ENCODE assay signal across 13 cellular contexts in the genomic region with DNA sequence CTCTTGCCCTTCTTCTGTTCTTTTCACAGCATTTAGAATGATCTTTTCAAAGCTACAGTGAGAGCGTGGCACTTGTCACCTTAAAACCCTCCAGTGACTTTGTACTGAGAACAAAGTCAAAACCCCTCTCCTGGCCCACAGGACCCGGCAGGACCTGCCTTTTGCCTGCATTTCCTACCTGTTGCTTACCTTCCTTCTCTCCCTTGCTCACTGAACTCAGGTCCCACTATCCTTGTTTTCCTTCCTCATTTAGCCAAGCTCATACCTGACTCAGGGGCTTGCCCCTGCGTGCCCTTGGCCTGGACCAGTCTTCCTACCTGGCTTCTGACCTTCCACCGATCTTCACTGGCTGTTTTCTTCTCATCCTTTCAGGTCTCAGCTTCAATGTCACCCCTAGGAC.
DNase-seq lines count a peak whose midpoint lies in the region; ATAC-seq, FAIRE-seq and TF ChIP-seq lines count a peak whose summit lies in the region.
"Had no signal": no experiment of that assay in that cellular context is flagged by ENCODE, and none has a peak within 500 bp of the region (broad histone marks: within the 10 kb centered on the region; RNA-seq: fewer than 3 reads in every experiment).

No MANE protein-coding gene starts in this region.

- H3K56ac ChIP-seq in H1 (replicated peaks; ENCODE audit: insufficient read length, low read depth, low read length), result no peak overlapping the region

- H2BK5ac ChIP-seq in H1 (ENCODE audit: low read depth, low read length), result 0 out of 2 replicates have a peak overlapping the region, but pooled peaks have one; percentile 26

- H2AFZ ChIP-seq in GM23338 (peak overlapping the region; percentile 52; the same call in 1 of the 2 replicates), H1 (ENCODE audit: low read length) (peak overlapping the region; percentile 77; the same call in 1 of the 2 replicates)

- TF ChIP-seq RAD21 in H1 (IDR thresholded peaks at IDR 0.05 in 1 of 2, conservative IDR thresholded peaks at IDR 0.05 in 1 of 2; ENCODE audit: low read depth in 2 of 2, low read length in 2 of 2), result no peak

- CTCF ChIA-PET in H1 (lab: Charles Lee; ENCODE audit: partially characterized antibody), result interaction anchor here (2.0 kb wide), 1 partner anchor 9 kb away, joined by 6 read pairs; no protein-coding TSS in a partner anchor

- no peaks in the 10 kb centered on the region; the same call in 1 of the 2 replicates for H3K23me2 ChIP-seq in H1 (ENCODE audit: low read depth, low read length)

- DNase-seq in GM23338 (ENCODE audit: low spot score) (no peak), RWPE2 (ENCODE audit: low spot score) (no peak), H1 (ENCODE audit: low read depth in 1 of 2, low spot score in 2 of 2) (peak in 1 of 2 experiments; percentile 29), lung (ENCODE audit: low spot score) (peak; percentile 14), amniotic stem cell (lab: John Stamatoyannopoulos, UW) (no peak), NOMO-1 treated with DMSO at 0.1 percent for 48 hours (lab: John Stamatoyannopoulos, UW; ENCODE audit: unreplicated experiment) (no peak)
- no peak for DNase-seq in activated effector memory CD4-positive, alpha-beta T cell treated with anti-CD3 and anti-CD28 coated beads, Interleukin-2, amount 50 U/mL, for 16 hours
- DNase-seq: 8988T, AML-193, DMS53, GF-D8 had no signal

- H3K4me3 ChIP-seq in GM23338, result no peak overlapping the region
- H3K4me3 ChIP-seq in RWPE2 (ENCODE audit: severe bottlenecking), result no peak overlapping the region
- no peak overlapping the region for H3K4me3 ChIP-seq in H1 (ENCODE audit: extremely low read depth in 1 of 4, insufficient read depth in 2 of 4, low read depth in 3 of 4, low read length in 4 of 4)
- H3K4me3 ChIP-seq in lung, result no peak overlapping the region
- H3K4me3 ChIP-seq: BLaER1 had no signal

- H3K4me1 ChIP-seq in GM23338 (ENCODE audit: insufficient read depth) (no peaks in the 10 kb centered on the region), RWPE2 (ENCODE audit: insufficient read depth, poor library complexity, severe bottlenecking) (no peaks in the 10 kb centered on the region), H1 (replicated peaks in 1 of 4; ENCODE audit: control insufficient read depth in 3 of 4, insufficient read depth in 4 of 4, low read length in 3 of 4) (no peaks in the 10 kb centered on the region), lung (ENCODE audit: control insufficient read depth in 2 of 2, insufficient read depth in 2 of 2, low read length in 2 of 2) (no peaks in the 10 kb centered on the region)
- H3K4me1 ChIP-seq: BLaER1 had no signal

- no peak overlapping the region for H3K27ac Mint-ChIP-seq in GM23338

- H3K36me3 ChIP-seq in GM23338 (ENCODE audit: insufficient read depth) (no peaks in the 10 kb centered on the region; the same call in 1 of the 2 replicates), RWPE2 (ENCODE audit: low read depth) (no peaks in the 10 kb centered on the region), H1 (ENCODE audit: control insufficient read depth in 2 of 4, insufficient read depth in 4 of 4, low read length in 3 of 4) (no peaks in the 10 kb centered on the region), lung (ENCODE audit: control insufficient read depth in 2 of 2, insufficient read depth in 2 of 2, low read length in 2 of 2) (no peaks in the 10 kb centered on the region)
- H3K36me3 ChIP-seq: BLaER1 had no signal

- no peak overlapping the region for H2BK120ac ChIP-seq in H1 (replicated peaks; ENCODE audit: low read depth, low read length)

- H3K18ac ChIP-seq in H1 (ENCODE audit: extremely low read depth, low read length), result no peak overlapping the region; the same call in 1 of the 2 replicates

- H3K27me3 Mint-ChIP-seq in GM23338 (ENCODE audit: insufficient read depth, low read depth, poor library complexity), result peaks cover 4% of the 10 kb centered on the region

- no peaks in the 10 kb centered on the region for H3K79me1 ChIP-seq in H1 (ENCODE audit: low read depth, low read length)

- H3K9me3 ChIP-seq in RWPE2 (ENCODE audit: severe bottlenecking) (no peaks in the 10 kb centered on the region), H1 (ENCODE audit: insufficient read depth in 2 of 2, low read depth in 1 of 2, low read length in 1 of 2) (no peaks in the 10 kb centered on the region), lung (ENCODE audit: control insufficient read depth in 2 of 2, insufficient read depth in 1 of 2, low read length in 1 of 2) (peaks cover 0 to 1% of the 10 kb centered on the region in 2 donors)

- H4K8ac ChIP-seq in H1 (ENCODE audit: extremely low read depth, insufficient read depth, low read length), result no peak overlapping the region

- no peak overlapping the region for H3K14ac ChIP-seq in H1 (ENCODE audit: insufficient read length)

- H2AK5ac ChIP-seq in H1 (ENCODE audit: low read depth, low read length), result no peak overlapping the region

- no peak overlapping the region for H2BK15ac ChIP-seq in H1 (ENCODE audit: low read length)

- no peaks in the 10 kb centered on the region for H3F3A ChIP-seq in GM23338 (replicated peaks; ENCODE audit: low read depth)

- POLR2A ChIA-PET in H1 (lab: Charles Lee; ENCODE audit: partially characterized antibody), result no interaction called here

- H2BK12ac ChIP-seq in H1 (ENCODE audit: low read depth, low read length), result no peak overlapping the region

- H4K20me1 ChIP-seq in GM23338 (replicated peaks; ENCODE audit: insufficient read depth) (no peaks in the 10 kb centered on the region; the same call in 1 of the 2 replicates), H1 (replicated peaks in 1 of 2; ENCODE audit: control insufficient read depth in 1 of 2, insufficient read depth in 2 of 2, low read length in 2 of 2) (no peaks in the 10 kb centered on the region)
- H4K20me1 ChIP-seq: BLaER1 had no signal

- H3K79me2 ChIP-seq in GM23338 (replicated peaks; ENCODE audit: insufficient read depth), result no peaks in the 10 kb centered on the region
- no peaks in the 10 kb centered on the region for H3K79me2 ChIP-seq in H1 (ENCODE audit: control insufficient read depth in 1 of 2, insufficient read depth in 2 of 2, low read length in 2 of 2)

- no peak overlapping the region for H3K4me3 Mint-ChIP-seq in GM23338

- H3K27me3 ChIP-seq in GM23338 (ENCODE audit: insufficient read depth), result no peaks in the 10 kb centered on the region
- H3K27me3 ChIP-seq in RWPE2 (ENCODE audit: insufficient read depth, poor library complexity, severe bottlenecking), result no peaks in the 10 kb centered on the region
- no peaks in the 10 kb centered on the region for H3K27me3 ChIP-seq in H1 (replicated peaks in 1 of 4; ENCODE audit: control insufficient read depth in 3 of 4, extremely low read depth in 1 of 4, insufficient read depth in 3 of 4, low read length in 3 of 4)
- no peaks in the 10 kb centered on the region for H3K27me3 ChIP-seq in lung (ENCODE audit: control insufficient read depth, insufficient read depth)
- H3K27me3 ChIP-seq: BLaER1 had no signal

- no peaks in the 10 kb centered on the region for H3K9me2 ChIP-seq in GM23338 (ENCODE audit: insufficient read depth)

- no peak overlapping the region for H4K91ac ChIP-seq in H1 (replicated peaks; ENCODE audit: insufficient read length, low read length)

- no peak overlapping the region for H3K9ac ChIP-seq in H1 (replicated peaks in 1 of 4; ENCODE audit: extremely low read depth in 1 of 4, low read depth in 3 of 4, low read length in 3 of 4)
- H3K9ac ChIP-seq: BLaER1 had no signal

- no peaks in the 10 kb centered on the region for H3K36me3 Mint-ChIP-seq in GM23338 (ENCODE audit: low read depth)

- ATAC-seq in GM23338, result no peak
- ATAC-seq in RWPE2 (ENCODE audit: low read depth), result 0 out of 3 replicates have a peak, but pooled peaks have one; percentile 27
- no peak for ATAC-seq in lung (ENCODE audit: insufficient read depth, low FRiP score)

- no peaks in the 10 kb centered on the region; the same call in 2 of the 3 replicates for H3K9me3 Mint-ChIP-seq in GM23338

- H3K4me2 ChIP-seq in GM23338, result no peak overlapping the region
- no peak overlapping the region for H3K4me2 ChIP-seq in H1 (ENCODE audit: insufficient read depth in 1 of 2, low read depth in 2 of 2, low read length in 2 of 2)
- H3K4me2 ChIP-seq: BLaER1 had no signal

- no peak for TF ChIP-seq POLR2A in H1 (IDR thresholded peaks at IDR 0.05; ENCODE audit: control extremely low read depth in 1 of 2, low read depth in 2 of 2, low read length in 2 of 2)

- 86% methylated on average over 4 of the region's 4 CpGs; no CpG with 5 or more reads in 1 of the 2 experiments for WGBS in H1 (ENCODE audit: extremely low coverage in 1 of 2, insufficient coverage in 1 of 2, insufficient read length in 1 of 2, insufficient replicate concordance in 2 of 2, low coverage in 1 of 2, low lambda C conversion rate in 2 of 2, missing lambda C conversion rate in 1 of 2), 2 experiments
- 84 to 85% methylated on average over 4 of the region's 4 CpGs for WGBS in lung, 2 donors

- H3K4ac ChIP-seq in H1 (replicated peaks; ENCODE audit: insufficient read length, low read depth, low read length), result no peak overlapping the region

- TF ChIP-seq CTCF in GM23338 (conservative IDR thresholded peaks at IDR 0.05; ENCODE audit: low read depth in 2 of 2), result no peak
- TF ChIP-seq CTCF in RWPE2 (IDR thresholded peaks at IDR 0.05; ENCODE audit: poor library complexity, severe bottlenecking), result no peak
- TF ChIP-seq CTCF in H1 (IDR thresholded peaks at IDR 0.05; ENCODE audit: control extremely low read depth in 1 of 3, insufficient read depth in 1 of 3, low read depth in 1 of 3, low read length in 3 of 3), result no peak
- no peak for TF ChIP-seq CTCF in lung (IDR thresholded peaks at IDR 0.05; ENCODE audit: control extremely low read depth, extremely low read depth)

- H3K23ac ChIP-seq in H1 (ENCODE audit: insufficient read length), result no peak overlapping the region

- no peak for FAIRE-seq in H1 (lab: Jason Lieb, UNC)
- FAIRE-seq: H54 had no signal

- H3K27ac ChIP-seq in GM23338 (ENCODE audit: low read depth) (no peak overlapping the region), RWPE2 (ENCODE audit: poor library complexity, severe bottlenecking) (no peak overlapping the region), H1 (ENCODE audit: low read depth, low read length) (no peak overlapping the region), lung (ENCODE audit: low read depth in 1 of 2, low read length in 1 of 2) (no peak overlapping the region)
- H3K27ac ChIP-seq: BLaER1 had no signal

- no peak overlapping the region for H2BK20ac ChIP-seq in H1 (ENCODE audit: low read length)

- no peak overlapping the region for H4K5ac ChIP-seq in H1 (ENCODE audit: insufficient read length, low read depth, low read length)

- H3K4me1 Mint-ChIP-seq in GM23338, result peaks cover 10% of the 10 kb centered on the region; the same call in 2 of the 3 replicates

- TF ChIP-seq EP300 in H1 (IDR thresholded peaks at IDR 0.05; ENCODE audit: borderline replicate concordance in 1 of 2, low read depth in 2 of 2, low read length in 2 of 2), result no peak

TF ChIP-seq in GM23338, 12 proteins besides CTCF, POLR2A, EP300 and RAD21 (continues in another document):
- TF ChIP-seq NANOG (IDR thresholded peaks at IDR 0.05; ENCODE audit: borderline replicate concordance) (no peak), ZNF114 (CRISPR knock-in tag; IDR thresholded peaks at IDR 0.05) (no peak), ZNF331 (CRISPR knock-in tag; IDR thresholded peaks at IDR 0.05; ENCODE audit: low read depth) (no peak)
